In the genomic region with DNA sequence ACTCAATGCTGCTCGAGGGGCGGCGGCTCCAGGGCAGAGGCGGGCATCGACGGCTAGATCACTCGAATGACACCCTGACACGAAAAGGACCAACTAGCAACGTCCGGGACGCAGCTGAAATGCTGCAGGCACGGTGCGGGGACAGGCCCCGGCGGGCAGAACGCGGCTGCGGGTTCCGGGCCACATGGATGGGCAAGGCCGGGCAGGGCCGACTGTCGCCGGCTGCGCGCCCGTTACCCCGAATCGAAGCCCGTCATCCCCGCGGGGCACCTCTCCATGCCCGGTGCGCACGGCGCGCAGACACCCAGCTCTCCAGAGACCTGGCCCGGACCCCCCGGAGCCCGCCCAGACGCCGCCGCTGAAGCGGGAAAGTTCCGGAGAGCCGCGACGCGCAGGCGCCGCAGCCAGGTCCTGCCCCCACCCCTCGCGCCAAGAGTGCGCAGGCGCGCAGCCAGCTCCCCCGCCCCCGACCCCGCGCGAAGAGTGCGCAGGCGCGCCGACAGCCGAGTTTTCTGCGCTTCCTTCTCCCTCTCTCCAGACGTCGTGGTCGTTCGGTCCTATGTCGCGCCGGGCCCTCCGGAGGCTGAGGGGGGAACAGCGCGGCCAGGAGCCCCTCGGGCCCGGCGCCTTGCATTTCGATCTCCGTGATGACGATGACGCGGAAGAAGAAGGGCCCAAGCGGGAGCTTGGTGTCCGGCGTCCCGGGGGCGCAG, we compare ENCODE assay signal across 8 cellular contexts. TPM values are rescaled to one million over a fixed set of nuclear protein-coding genes. Genes with fewer than 3 reads are reported as not detected.
DNase-seq lines count a peak whose midpoint lies in the region.

A gene with protein sequence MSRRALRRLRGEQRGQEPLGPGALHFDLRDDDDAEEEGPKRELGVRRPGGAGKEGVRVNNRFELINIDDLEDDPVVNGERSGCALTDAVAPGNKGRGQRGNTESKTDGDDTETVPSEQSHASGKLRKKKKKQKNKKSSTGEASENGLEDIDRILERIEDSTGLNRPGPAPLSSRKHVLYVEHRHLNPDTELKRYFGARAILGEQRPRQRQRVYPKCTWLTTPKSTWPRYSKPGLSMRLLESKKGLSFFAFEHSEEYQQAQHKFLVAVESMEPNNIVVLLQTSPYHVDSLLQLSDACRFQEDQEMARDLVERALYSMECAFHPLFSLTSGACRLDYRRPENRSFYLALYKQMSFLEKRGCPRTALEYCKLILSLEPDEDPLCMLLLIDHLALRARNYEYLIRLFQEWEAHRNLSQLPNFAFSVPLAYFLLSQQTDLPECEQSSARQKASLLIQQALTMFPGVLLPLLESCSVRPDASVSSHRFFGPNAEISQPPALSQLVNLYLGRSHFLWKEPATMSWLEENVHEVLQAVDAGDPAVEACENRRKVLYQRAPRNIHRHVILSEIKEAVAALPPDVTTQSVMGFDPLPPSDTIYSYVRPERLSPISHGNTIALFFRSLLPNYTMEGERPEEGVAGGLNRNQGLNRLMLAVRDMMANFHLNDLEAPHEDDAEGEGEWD (plus strand): TSS at position 484 of the 713 bp plus-strand sequence. CDS start 76 bp downstream, at position 560.

- H3K4me3 ChIP-seq in H7 (ENCODE audit: insufficient read depth, low read depth, low read length) (peak within 1 kb of the TSS; percentile 87), MG63 (peak within 1 kb of the TSS; percentile 91), neuron (ENCODE audit: low read length) (peak within 1 kb of the TSS; percentile 66)

- in situ Hi-C loops in SK-MEL-5 (cut with HindIII; ENCODE audit: low pct_unique_long_range_greater_than_20kb, low sequenced_read_pairs) = no loop called here

- H3K36me3 ChIP-seq in H7 (replicated peaks; ENCODE audit: control insufficient read depth, insufficient read depth, low read length) (peaks cover 3% of the 10 kb centered on the region), MG63 (peaks cover 14% of the 10 kb centered on the region), neuron (ENCODE audit: insufficient read depth, low read length) (peaks cover 25% of the 10 kb centered on the region)

- peaks cover 8% of the 10 kb centered on the region for H3K4me1 ChIP-seq in neuron (ENCODE audit: insufficient read depth, low read length)

- peak within 1 kb of the TSS; percentile 48 for H2AFZ ChIP-seq in neuron (ENCODE audit: low read depth, low read length)

- H3K27me3 ChIP-seq in H7 (ENCODE audit: control insufficient read depth, insufficient read depth, low read length) = no peaks in the 10 kb centered on the region
- H3K27me3 ChIP-seq in MG63 = no peaks in the 10 kb centered on the region
- no peaks in the 10 kb centered on the region for H3K27me3 ChIP-seq in neuron (ENCODE audit: insufficient read depth, low read length)

- H3K9me3 ChIP-seq in MG63 = no peaks in the 10 kb centered on the region
- H3K9me3 ChIP-seq in neuron (ENCODE audit: low read length) = peaks cover 2% of the 10 kb centered on the region

- peak; percentile 86 for DNase-seq in EL
- peak; percentile 100 for DNase-seq in H7
- peak; percentile 63 for DNase-seq in MG63
- peak; percentile 80 for DNase-seq in SK-MEL-5 (ENCODE audit: low read depth, low spot score)
- peak; percentile 83 to 88 (median 86) for DNase-seq in activated naive CD4-positive, alpha-beta T cell (lab: John Stamatoyannopoulos, UW)
- peak; percentile 85 for DNase-seq in foreskin melanocyte
- peak; percentile 54 for DNase-seq in stromal cell of bone marrow (ENCODE audit: low read depth)

RNA-seq across cellular contexts. Expression of the gene that starts here (rescaled TPM):
- 70.5 and 71.8 TPM in 2 replicates for total RNA-seq in H7 (2014; rRNA removed; shearing (Covaris generic))
- total RNA-seq in MG63 (2014; rRNA removed; shearing (Covaris generic); ENCODE audit: low replicate concordance) = 53.2 and 71.3 TPM in 2 replicates
- 76.6 and 93.1 TPM in 2 replicates for total RNA-seq in SK-MEL-5 (2014; rRNA removed; shearing (Covaris generic))
- 78.5 and 82.3 TPM in 2 replicates for polyA plus RNA-seq in SK-MEL-5 (2015; cell fraction: cytosol; rRNA removed)
- 317 and 318 TPM in 2 replicates for polyA plus RNA-seq in SK-MEL-5 (2015; cell fraction: nucleus; rRNA removed)

Comparison
In these comparisons a context has a peak if more than half of its experiments do, and no peak if none do; other contexts are left out.
1. Peak in every context shown above with its lines: DNase-seq and H3K4me3 ChIP-seq.